Comparison of ENCODE assay signal across 14 cellular contexts in the genomic region with DNA sequence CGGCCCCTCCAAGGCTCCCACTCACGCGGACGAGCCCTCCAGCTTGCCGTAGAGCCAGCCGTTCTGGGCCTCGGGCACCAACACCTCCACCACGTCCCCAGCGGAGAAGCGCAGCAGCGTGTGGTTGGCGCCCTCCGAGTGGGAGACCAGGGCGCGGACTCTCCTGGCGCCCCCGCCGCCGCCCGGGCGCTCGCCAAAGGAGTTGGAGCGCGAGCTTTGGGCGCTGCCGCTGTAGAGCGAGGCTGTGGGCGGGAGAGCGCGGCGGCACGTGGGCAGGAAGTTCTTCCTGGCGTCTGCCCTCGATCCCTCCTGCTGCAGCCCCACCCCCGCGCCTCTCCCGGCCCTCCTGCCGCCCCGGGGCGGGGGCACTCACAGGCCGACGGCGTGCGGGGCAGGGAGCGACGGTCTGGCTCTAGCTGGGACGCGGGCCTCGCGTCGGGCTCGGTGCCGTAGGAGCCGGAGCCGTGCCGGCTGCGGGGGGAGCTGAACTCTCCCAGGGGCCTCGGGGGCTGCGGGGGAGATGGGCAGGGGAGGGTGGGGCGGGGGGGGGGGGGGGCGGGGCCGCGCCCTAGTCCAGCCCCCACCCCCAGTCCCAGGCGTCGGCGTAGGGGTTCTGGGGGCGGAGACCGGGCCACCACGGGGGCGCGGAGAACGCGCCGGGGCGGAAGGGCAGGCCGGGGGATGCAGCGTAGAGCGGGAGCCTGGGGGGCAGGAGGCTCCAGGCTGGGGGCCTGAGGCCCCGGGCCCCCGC. TPM values are rescaled to one million over a fixed set of nuclear protein-coding genes. Genes with fewer than 3 reads are reported as not detected.
A peak's percentile ranks its signal among the peaks of the same experiment; 100 is the strongest.
DNase-seq lines count a peak whose midpoint lies in the region; ATAC-seq and TF ChIP-seq lines count a peak whose summit lies in the region.
"Had no signal": no experiment of that assay in that cellular context is flagged by ENCODE, and none has a peak within 500 bp of the region (broad histone marks: within the 10 kb centered on the region; RNA-seq: fewer than 3 reads in every experiment).

No MANE protein-coding gene starts in this region.

- DNase-seq in AG08396 (ENCODE audit: low spot score): peak; percentile 62
- peak; percentile 52 for DNase-seq in SK-MEL-5 (ENCODE audit: low read depth, low spot score)
- peak; percentile 34 for DNase-seq in fibroblast of the aortic adventitia (ENCODE audit: low read depth)
- DNase-seq in omental fat pad (ENCODE audit: low spot score): no peak
- DNase-seq in naive thymus-derived CD4-positive, alpha-beta T cell: no peak
- no peak for DNase-seq in HK-2 (ENCODE audit: unreplicated experiment)
- DNase-seq in NCI-H82 treated with DMSO at 0.1 percent for 48 hours (lab: John Stamatoyannopoulos, UW; ENCODE audit: unreplicated experiment): no peak
- no peak for DNase-seq in MV-4-11 (lab: John Stamatoyannopoulos, UW)
- DNase-seq: adrenal gland, GOT3, NCI-H2171 had no signal

- H3K4me3 ChIP-seq in fibroblast of the aortic adventitia (ENCODE audit: low read depth, low read length): peak overlapping the region; percentile 51
- H3K4me3 ChIP-seq in naive thymus-derived CD4-positive, alpha-beta T cell (ENCODE audit: low read length): no peak overlapping the region

- H3K9me3 ChIP-seq in naive thymus-derived CD4-positive, alpha-beta T cell (ENCODE audit: control insufficient read depth in 2 of 3, low read length in 3 of 3): no peaks in the 10 kb centered on the region
- H3K9me3 ChIP-seq: adrenal gland had no signal

- H3K4me1 ChIP-seq in naive thymus-derived CD4-positive, alpha-beta T cell (ENCODE audit: control insufficient read depth in 2 of 2, insufficient read depth in 2 of 2, low read length in 2 of 2): no peaks in the 10 kb centered on the region

- TF ChIP-seq CTCF in fibroblast of the aortic adventitia (IDR thresholded peaks at IDR 0.05; ENCODE audit: insufficient read depth, low read length) (no peak), omental fat pad (IDR thresholded peaks at IDR 0.05) (no peak)

- POLR2A ChIA-PET in naive thymus-derived CD4-positive, alpha-beta T cell (lab: Charles Lee): no interaction called here

- H3K27me3 Mint-ChIP-seq in naive thymus-derived CD4-positive, alpha-beta T cell: peaks cover 0 to 16% (median 6%) of the 10 kb centered on the region in 5 donors

- no peaks in the 10 kb centered on the region for H3K4me1 Mint-ChIP-seq in naive thymus-derived CD4-positive, alpha-beta T cell

- peaks cover 0 to 14% (median 0%) of the 10 kb centered on the region in 3 experiments for H3K36me3 ChIP-seq in naive thymus-derived CD4-positive, alpha-beta T cell (ENCODE audit: control insufficient read depth in 2 of 3, insufficient read depth in 3 of 3, low read length in 3 of 3)
- H3K36me3 ChIP-seq: adrenal gland had no signal

- in situ Hi-C loops in SK-MEL-5 (cut with HindIII; ENCODE audit: low pct_unique_long_range_greater_than_20kb, low sequenced_read_pairs): no loop called here

- no peak overlapping the region for H3K27ac ChIP-seq in naive thymus-derived CD4-positive, alpha-beta T cell (ENCODE audit: low read depth, low read length)
- H3K27ac ChIP-seq: adrenal gland, C4-2B, KMS-11 had no signal

- H3K9me3 Mint-ChIP-seq in naive thymus-derived CD4-positive, alpha-beta T cell: peaks cover 0 to 2% (median 0%) of the 10 kb centered on the region in 11 donors

- intact Hi-C loops in naive thymus-derived CD4-positive, alpha-beta T cell (cut with micrococcal nuclease): no loop called here

- ATAC-seq in omental fat pad (ENCODE audit: low FRiP score): peak; percentile 34
- no peak for ATAC-seq in naive thymus-derived CD4-positive, alpha-beta T cell
- ATAC-seq: Panc1 had no signal

- CTCF ChIA-PET in naive thymus-derived CD4-positive, alpha-beta T cell (lab: Charles Lee): no interaction called here

- H3K27me3 ChIP-seq in naive thymus-derived CD4-positive, alpha-beta T cell (ENCODE audit: control insufficient read depth in 2 of 2, insufficient read depth in 2 of 2, low read length in 2 of 2): no peaks in the 10 kb centered on the region

- H3K4me3 Mint-ChIP-seq in naive thymus-derived CD4-positive, alpha-beta T cell: no peak overlapping the region

- H3K27ac Mint-ChIP-seq in naive thymus-derived CD4-positive, alpha-beta T cell: no peak overlapping the region

- peaks cover 0 to 42% (median 16%) of the 10 kb centered on the region in 5 donors for H3K36me3 Mint-ChIP-seq in naive thymus-derived CD4-positive, alpha-beta T cell

RNA-seq across cellular contexts. Expression of a gene that starts 4.9 kb away (rescaled TPM):
- total RNA-seq in SK-MEL-5 (2014; rRNA removed; shearing (Covaris generic)): not detected in 2 replicates
- polyA plus RNA-seq in SK-MEL-5 (2015; cell fraction: cytosol; rRNA removed): not detected in 2 replicates
- not detected in 2 replicates for polyA plus RNA-seq in SK-MEL-5 (2015; cell fraction: nucleus; rRNA removed)
- total RNA-seq in fibroblast of the aortic adventitia (ENCODE audit: low replicate concordance) (0.18 and 1.6 TPM in 2 replicates), omental fat pad (1 to 10 TPM in 2 of 4 donors, under 1 TPM in 2; 0.24 to 3.2 (median 0.88) TPM)
- total RNA-seq in naive thymus-derived CD4-positive, alpha-beta T cell: not detected
- not detected for polyA plus RNA-seq in naive thymus-derived CD4-positive, alpha-beta T cell

RNA-seq across cellular contexts. Expression of a gene that starts 21.6 kb away (rescaled TPM):
- 42.1 and 49.1 TPM in 2 replicates for total RNA-seq in SK-MEL-5 (2014; rRNA removed; shearing (Covaris generic))
- 66.3 and 93.6 TPM in 2 replicates for polyA plus RNA-seq in SK-MEL-5 (2015; cell fraction: cytosol; rRNA removed)
- polyA plus RNA-seq in SK-MEL-5 (2015; cell fraction: nucleus; rRNA removed): 5.9 and 11.8 TPM in 2 replicates
- total RNA-seq in fibroblast of the aortic adventitia (ENCODE audit: low replicate concordance): 3.2 and 6.0 TPM in 2 replicates
- 1 to 10 TPM; 2.6 to 4.3 (median 3.2) TPM for total RNA-seq in omental fat pad
- total RNA-seq in naive thymus-derived CD4-positive, alpha-beta T cell: 1 to 10 TPM in 3 of 5 experiments, under 1 TPM in 2; 0.46 to 3.9 (median 1.9) TPM
- polyA plus RNA-seq in naive thymus-derived CD4-positive, alpha-beta T cell: not detected

RNA-seq across cellular contexts. Expression of a gene that starts 31.7 kb away (rescaled TPM):
- 24.2 and 35.7 TPM in 2 replicates for total RNA-seq in SK-MEL-5 (2014; rRNA removed; shearing (Covaris generic))
- polyA plus RNA-seq in SK-MEL-5 (2015; cell fraction: cytosol; rRNA removed): 30.7 and 34.7 TPM in 2 replicates
- polyA plus RNA-seq in SK-MEL-5 (2015; cell fraction: nucleus; rRNA removed): 116 and 137 TPM in 2 replicates
- total RNA-seq in fibroblast of the aortic adventitia (ENCODE audit: low replicate concordance): 6.5 and 14.5 TPM in 2 replicates
- 10 to 100 TPM; 16.1 to 43.0 (median 31.6) TPM for total RNA-seq in omental fat pad
- total RNA-seq in naive thymus-derived CD4-positive, alpha-beta T cell: 10 to 100 TPM; 10.0 to 29.3 (median 26.5) TPM
- 1 to 10 TPM; 6.3 to 6.6 TPM for polyA plus RNA-seq in naive thymus-derived CD4-positive, alpha-beta T cell

Comparison
In these comparisons a context has a peak if more than half of its experiments do, and no peak if none do; other contexts are left out.
1. DNase-seq: peak in AG08396 (single experiment), SK-MEL-5 (single experiment) and fibroblast of the aortic adventitia (single experiment); none in omental fat pad (single experiment), naive thymus-derived CD4-positive, alpha-beta T cell (0 of 9), HK-2 (single experiment), NCI-H82 treated with DMSO at 0.1 percent for 48 hours (single experiment) and MV-4-11 (single experiment).